Comparison of ENCODE assay signal across 9 cellular contexts in genomic region chr19:56076413-56076998, GRCh38. TPM values are rescaled to one million over a fixed set of nuclear protein-coding genes. Genes with fewer than 3 reads are reported as not detected.
DNase-seq lines count a peak whose midpoint lies in the region; ATAC-seq and TF ChIP-seq lines count a peak whose summit lies in the region.
"Had no signal": no experiment of that assay in that cellular context is flagged by ENCODE, and none has a peak within 500 bp of the region (broad histone marks: within the 10 kb centered on the region; RNA-seq: fewer than 3 reads in every experiment).

No MANE protein-coding gene starts in this region.

- H3K9me3 ChIP-seq in Loucy (ENCODE audit: insufficient read depth, low read depth, low read length) (no peaks in the 10 kb centered on the region), lower lobe of right lung (no peaks in the 10 kb centered on the region), tibial nerve (no peaks in the 10 kb centered on the region)

- no peaks in the 10 kb centered on the region for H3K79me2 ChIP-seq in Loucy (ENCODE audit: insufficient read depth, low read length)

- no peaks in the 10 kb centered on the region for H3F3A ChIP-seq in Loucy (ENCODE audit: low read depth)

- no peak overlapping the region for H3K4me3 ChIP-seq in Loucy (ENCODE audit: low read length, poor library complexity, severe bottlenecking)
- no peak overlapping the region for H3K4me3 ChIP-seq in choroid plexus epithelial cell (ENCODE audit: low read depth, low read length)
- no peak overlapping the region for H3K4me3 ChIP-seq in lower lobe of right lung
- H3K4me3 ChIP-seq in tibial nerve, result no peak overlapping the region

- ATAC-seq in lower lobe of right lung (peak; percentile 72 to 77), HG03342 (IDR thresholded peaks at IDR 0.05; ENCODE audit: unreplicated experiment) (no peak)

- no peak overlapping the region for H2AFZ ChIP-seq in Loucy (ENCODE audit: low read length)

- no peak overlapping the region for H3K27ac ChIP-seq in lower lobe of right lung
- H3K27ac ChIP-seq in tibial nerve, result no peak overlapping the region

- TF ChIP-seq CTCF in Loucy (conservative IDR thresholded peaks at IDR 0.05; ENCODE audit: low read length), result peak; percentile 88
- peak; percentile 93 for TF ChIP-seq CTCF in choroid plexus epithelial cell (conservative IDR thresholded peaks at IDR 0.05; ENCODE audit: low read depth, low read length)
- TF ChIP-seq CTCF in lower lobe of right lung (IDR thresholded peaks at IDR 0.05), result peak; percentile 79
- peak; percentile 66 to 77 (median 70) for TF ChIP-seq CTCF in tibial nerve (IDR thresholded peaks at IDR 0.05)

- no peaks in the 10 kb centered on the region for H4K20me1 ChIP-seq in Loucy (ENCODE audit: insufficient read depth, low read length, poor library complexity, severe bottlenecking)

- no peaks in the 10 kb centered on the region for H3K36me3 ChIP-seq in Loucy (ENCODE audit: insufficient read depth, low read length)
- H3K36me3 ChIP-seq in lower lobe of right lung, result no peaks in the 10 kb centered on the region
- H3K36me3 ChIP-seq in tibial nerve, result no peaks in the 10 kb centered on the region

- TF ChIP-seq EP300 in tibial nerve (IDR thresholded peaks at IDR 0.05), result no peak

- TF ChIP-seq POLR2A in tibial nerve (IDR thresholded peaks at IDR 0.05), result no peak

- H3K9me2 ChIP-seq in Loucy (replicated peaks; ENCODE audit: low read depth, low read length), result no peaks in the 10 kb centered on the region

- peak; percentile 68 for DNase-seq in NCI-H82 (lab: John Stamatoyannopoulos, UW)
- no peak for DNase-seq in NCI-H82 treated with DMSO at 0.1 percent for 48 hours (lab: John Stamatoyannopoulos, UW; ENCODE audit: unreplicated experiment)
- DNase-seq in SW 1271 (lab: John Stamatoyannopoulos, UW), result peak; percentile 12 to 19
- DNase-seq in choroid plexus epithelial cell (ENCODE audit: low read depth), result peak; percentile 77
- no peak for DNase-seq in lower lobe of right lung
- peak in 1 of 2 donors; percentile 78 for DNase-seq in tibial nerve (ENCODE audit: low spot score in 2 of 2)
- DNase-seq: activated naive CD8-positive, alpha-beta T cell treated with anti-CD3 and anti-CD28 coated beads, Interleukin-2, amount 10 ng/mL, durations not matched to agents 7 days and 5 days had no signal

- WGBS in tibial nerve, 2 donors, result 18 to 19% methylated on average over 6 of the region's 6 CpGs

- intact Hi-C loops in lower lobe of right lung (cut with DNase I), result loop anchor here (10.0 kb wide), 1 partner anchor 108 kb away; no protein-coding TSS in a partner anchor

- H3K4me1 ChIP-seq in Loucy (ENCODE audit: insufficient read depth, low read length, poor library complexity, severe bottlenecking) (no peaks in the 10 kb centered on the region), lower lobe of right lung (peaks cover 10% of the 10 kb centered on the region), tibial nerve (peaks cover 0 to 10% (median 3%) of the 10 kb centered on the region in 4 donors)

- H3K4me2 ChIP-seq in Loucy (ENCODE audit: low read depth, low read length, poor library complexity, severe bottlenecking), result no peak overlapping the region

- H3K27me3 ChIP-seq in Loucy (ENCODE audit: insufficient read depth, low read length, poor library complexity, severe bottlenecking) (no peaks in the 10 kb centered on the region), lower lobe of right lung (ENCODE audit: low read depth) (no peaks in the 10 kb centered on the region), tibial nerve (peaks cover 0 to 3% of the 10 kb centered on the region in 2 donors)

- no peak overlapping the region for H3K9ac ChIP-seq in Loucy (ENCODE audit: low read depth, low read length, poor library complexity, severe bottlenecking)

RNA-seq across cellular contexts. Expression of gene ZNF787, which starts 44.6 kb away (rescaled TPM):
- total RNA-seq in lower lobe of right lung, result 32.4 TPM
- 10 to 100 TPM; 13.6 to 21.6 (median 18.5) TPM for total RNA-seq in tibial nerve

Comparison
In these comparisons a context has a peak if more than half of its experiments do, and no peak if none do; other contexts are left out.
1. DNase-seq: peak in NCI-H82 (single experiment), SW 1271 (2 of 2) and choroid plexus epithelial cell (single experiment); none in NCI-H82 treated with DMSO at 0.1 percent for 48 hours (single experiment) and lower lobe of right lung (single experiment).
2. Peak in every context shown above with its lines, with median percentiles within 50 percentile points of each other: CTCF ChIP-seq.